Comparison of ENCODE assay signal across 15 cellular contexts in genomic region chr22:27612075-27612474, GRCh38.
"Had no signal": no experiment of that assay in that cellular context is flagged by ENCODE, and none has a peak within 500 bp of the region (broad histone marks: within the 10 kb centered on the region; RNA-seq: fewer than 3 reads in every experiment).

No MANE protein-coding gene starts in this region.

- H3K4me3 ChIP-seq: cardiac muscle cell, suprapubic skin, upper lobe of right lung had no signal

- H3K9me3 ChIP-seq: suprapubic skin, upper lobe of right lung had no signal

- ATAC-seq: activated CD8-positive, alpha-beta T cell treated with anti-CD3 and anti-CD28 coated beads, Interleukin-2, amount 10 ng/mL, durations not matched to agents 7 days and 5 days; foreskin keratinocyte; natural killer cell treated with Interleukin-12 subunit alpha and Interleukin-12 subunit beta and Interleukin-15 and Interleukin-18, amount 100 ng/mL, for 72 hours; stimulated activated naive CD8-positive, alpha-beta T cell treated with anti-CD3 and anti-CD28 coated beads, Interleukin-15, Interleukin-2, amounts not matched to agents 100 U/mL and 50 U/mL, for 24 hours; upper lobe of right lung had no signal

- H3K36me3 Mint-ChIP-seq: natural killer cell treated with Interleukin-12 subunit alpha and Interleukin-12 subunit beta and Interleukin-15 and Interleukin-18, amount 100 ng/mL, for 72 hours had no signal

- H3K4me3 Mint-ChIP-seq: activated CD8-positive, alpha-beta T cell treated with anti-CD3 and anti-CD28 coated beads, Interleukin-2, amount 10 ng/mL, durations not matched to agents 7 days and 5 days; activated naive CD4-positive, alpha-beta T cell treated with anti-CD3 and anti-CD28 coated beads for 36 hours; activated T-helper 1 cell treated with anti-CD3 and anti-CD28 coated beads, Interleukin-12 subunit alpha, Interleukin-12 subunit beta, Interleukin-2, Interleukin-4 antibody, amounts not matched to agents 30 ng/mL and 10 ng/mL and 1 ng/mL, durations not matched to agents 14 hours and 24 hours and 36 hours; natural killer cell treated with Interleukin-12 subunit alpha and Interleukin-12 subunit beta and Interleukin-15 and Interleukin-18, amount 100 ng/mL, for 72 hours; T-helper 2 cell treated with Interferon-gamma antibody and Interleukin-4, amounts not matched to agents 5 μg/mL and 100 μg/mL, for 36 hours had no signal

- H3K27ac ChIP-seq: cardiac muscle cell, foreskin keratinocyte, suprapubic skin, upper lobe of right lung had no signal

- H3K27ac Mint-ChIP-seq: activated CD8-positive, alpha-beta T cell treated with anti-CD3 and anti-CD28 coated beads, Interleukin-2, amount 10 ng/mL, durations not matched to agents 7 days and 5 days; activated naive CD4-positive, alpha-beta T cell treated with anti-CD3 and anti-CD28 coated beads for 36 hours; activated T-helper 1 cell treated with anti-CD3 and anti-CD28 coated beads, Interleukin-12 subunit alpha, Interleukin-12 subunit beta, Interleukin-2, Interleukin-4 antibody, amounts not matched to agents 30 ng/mL and 10 ng/mL and 1 ng/mL, durations not matched to agents 14 hours and 24 hours and 36 hours; natural killer cell treated with Interleukin-12 subunit alpha and Interleukin-12 subunit beta and Interleukin-15 and Interleukin-18, amount 100 ng/mL, for 72 hours; T-helper 2 cell treated with Interferon-gamma antibody and Interleukin-4, amounts not matched to agents 5 μg/mL and 100 μg/mL, for 36 hours had no signal

- H3K9me3 Mint-ChIP-seq: activated naive CD4-positive, alpha-beta T cell treated with anti-CD3 and anti-CD28 coated beads for 36 hours; activated T-helper 1 cell treated with anti-CD3 and anti-CD28 coated beads, Interleukin-12 subunit alpha, Interleukin-12 subunit beta, Interleukin-2, Interleukin-4 antibody, amounts not matched to agents 30 ng/mL and 10 ng/mL and 1 ng/mL, durations not matched to agents 14 hours and 24 hours and 36 hours; natural killer cell treated with Interleukin-12 subunit alpha and Interleukin-12 subunit beta and Interleukin-15 and Interleukin-18, amount 100 ng/mL, for 72 hours; T-helper 2 cell treated with Interferon-gamma antibody and Interleukin-4, amounts not matched to agents 5 μg/mL and 100 μg/mL, for 36 hours had no signal

- DNase-seq: activated CD4-positive, alpha-beta T cell treated with anti-CD3 and anti-CD28 coated beads for 48 hours; activated CD8-positive, alpha-beta memory T cell treated with anti-CD3 and anti-CD28 coated beads, Interleukin-2, amount 50 U/mL, for 48 hours; activated CD8-positive, alpha-beta T cell treated with anti-CD3 and anti-CD28 coated beads, Interleukin-2, amount 10 ng/mL, durations not matched to agents 7 days and 5 days; activated naive CD4-positive, alpha-beta T cell treated with anti-CD3 and anti-CD28 coated beads for 36 hours; foreskin keratinocyte; head of caudate nucleus; mammary epithelial cell; stimulated activated CD4-positive, alpha-beta T cell treated with anti-CD3 and anti-CD28 coated beads, Interleukin-2, amount 100 ng/mL, for 48 hours; stimulated activated naive CD8-positive, alpha-beta T cell treated with anti-CD3 and anti-CD28 coated beads, Interleukin-15, Interleukin-2, amounts not matched to agents 100 U/mL and 50 U/mL, for 24 hours; upper lobe of right lung had no signal

- H3K36me3 ChIP-seq: cardiac muscle cell, suprapubic skin, upper lobe of right lung had no signal
